Comparison of ENCODE assay signal across 8 cellular contexts in the genomic region with DNA sequence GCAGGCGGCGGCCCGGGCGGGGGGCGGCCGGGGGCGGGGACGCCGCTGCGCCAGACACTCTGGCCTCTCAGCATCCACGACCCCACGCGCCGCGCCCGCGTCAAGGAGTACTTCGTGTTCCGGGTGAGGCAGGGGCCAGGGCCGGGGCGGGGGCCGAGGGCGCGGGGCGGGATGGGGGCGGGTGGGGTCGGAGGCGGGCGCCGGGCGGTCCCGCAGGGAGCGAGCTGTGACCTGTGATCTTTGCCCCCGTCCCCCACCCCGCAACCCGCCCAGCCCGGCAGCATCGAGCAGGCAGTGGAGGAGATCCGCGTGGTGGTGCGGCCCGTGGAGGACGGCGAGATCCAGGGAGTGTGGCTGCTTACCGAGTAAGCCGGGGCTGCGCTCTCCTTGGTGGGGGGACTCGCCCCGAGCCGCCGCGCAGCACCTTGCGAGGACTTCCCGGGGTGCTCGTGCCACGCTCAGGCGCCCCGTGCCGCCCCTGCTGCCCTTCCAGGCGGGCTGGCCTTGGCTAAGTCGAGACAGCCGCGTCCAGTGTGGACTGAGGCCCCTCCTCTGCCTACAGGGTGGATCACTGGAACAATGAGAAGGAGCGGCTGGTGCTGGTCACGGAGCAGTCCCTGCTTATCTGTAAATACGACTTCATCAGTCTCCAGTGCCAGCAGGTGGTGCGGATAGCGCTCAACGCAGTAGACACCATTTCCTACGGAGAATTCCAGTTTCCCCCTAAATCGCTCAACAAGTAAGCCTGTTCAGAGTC. TPM values are rescaled to one million over a fixed set of nuclear protein-coding genes. Genes with fewer than 3 reads are reported as not detected.
A peak's percentile ranks its signal among the peaks of the same experiment; 100 is the strongest.
DNase-seq lines count a peak whose midpoint lies in the region; ATAC-seq and TF ChIP-seq lines count a peak whose summit lies in the region.

No MANE protein-coding gene starts in this region.

- DNase-seq in CD8-positive, alpha-beta memory T cell, result peak in 1 of 5 donors; percentile 51
- peak; percentile 32 for DNase-seq in LoVo (ENCODE audit: low spot score)
- peak; percentile 53 for DNase-seq in activated CD8-positive, alpha-beta memory T cell treated with anti-CD3 and anti-CD28 coated beads, Interleukin-2, amount 10 ng/mL, durations not matched to agents 7 days and 5 days
- peak; percentile 41 for DNase-seq in fibroblast of villous mesenchyme (ENCODE audit: low read depth)
- no peak for DNase-seq in GOT3 (lab: John Stamatoyannopoulos, UW)
- no peak for DNase-seq in NCI-H524 treated with DMSO at 0.1 percent for 48 hours (lab: John Stamatoyannopoulos, UW)

- peak overlapping the region; percentile 74 for H3K4me3 ChIP-seq in CD8-positive, alpha-beta memory T cell (ENCODE audit: low read length)
- H3K4me3 ChIP-seq in fibroblast of villous mesenchyme (ENCODE audit: low read depth, low read length), result peak overlapping the region; percentile 70
- H3K4me3 ChIP-seq in neuron (ENCODE audit: low read length), result peak overlapping the region; percentile 87

- POLR2A ChIA-PET in CD8-positive, alpha-beta memory T cell (lab: Charles Lee), result interaction anchor here (0.5 to 0.8 kb wide), 2 partner anchors 95 to 137 kb away, joined by 3 read pairs; no protein-coding TSS in a partner anchor

- no peak overlapping the region for H2AFZ ChIP-seq in neuron (ENCODE audit: low read depth, low read length)

- peaks cover 29% of the 10 kb centered on the region for H3K4me1 ChIP-seq in CD8-positive, alpha-beta memory T cell (ENCODE audit: insufficient read depth, low read length)
- H3K4me1 ChIP-seq in neuron (ENCODE audit: insufficient read depth, low read length), result peaks cover 20% of the 10 kb centered on the region

- ATAC-seq in GM21528 (IDR thresholded peaks at IDR 0.05; ENCODE audit: low FRiP score, unreplicated experiment), result peak; percentile 7
- ATAC-seq in activated CD8-positive, alpha-beta memory T cell treated with anti-CD3 and anti-CD28 coated beads, Interleukin-2, amount 10 ng/mL, durations not matched to agents 7 days and 5 days, result peak; percentile 18

- H3K27me3 Mint-ChIP-seq in CD8-positive, alpha-beta memory T cell, result peaks cover 0 to 1% of the 10 kb centered on the region in 2 donors
- H3K27me3 Mint-ChIP-seq in activated CD8-positive, alpha-beta memory T cell treated with anti-CD3 and anti-CD28 coated beads, Interleukin-2, amount 10 ng/mL, durations not matched to agents 7 days and 5 days, result no peaks in the 10 kb centered on the region

- H3K27ac Mint-ChIP-seq in CD8-positive, alpha-beta memory T cell, result peak overlapping the region; percentile 47 to 97 (median 92)
- H3K27ac Mint-ChIP-seq in activated CD8-positive, alpha-beta memory T cell treated with anti-CD3 and anti-CD28 coated beads, Interleukin-2, amount 10 ng/mL, durations not matched to agents 7 days and 5 days, result peak overlapping the region; percentile 11

- peak overlapping the region; percentile 84 for H3K27ac ChIP-seq in CD8-positive, alpha-beta memory T cell (ENCODE audit: low read depth, low read length)

- H3K36me3 ChIP-seq in CD8-positive, alpha-beta memory T cell (ENCODE audit: insufficient read depth, low read length), result peaks cover 30% of the 10 kb centered on the region
- H3K36me3 ChIP-seq in neuron (ENCODE audit: insufficient read depth, low read length), result peaks cover 30% of the 10 kb centered on the region

- no peaks in the 10 kb centered on the region for H3K9me3 Mint-ChIP-seq in CD8-positive, alpha-beta memory T cell
- H3K9me3 Mint-ChIP-seq in activated CD8-positive, alpha-beta memory T cell treated with anti-CD3 and anti-CD28 coated beads, Interleukin-2, amount 10 ng/mL, durations not matched to agents 7 days and 5 days (ENCODE audit: low read depth), result no peaks in the 10 kb centered on the region

- H3K4me1 Mint-ChIP-seq in CD8-positive, alpha-beta memory T cell, result peaks cover 35 to 54% (median 41%) of the 10 kb centered on the region in 3 donors
- peaks cover 21% of the 10 kb centered on the region for H3K4me1 Mint-ChIP-seq in activated CD8-positive, alpha-beta memory T cell treated with anti-CD3 and anti-CD28 coated beads, Interleukin-2, amount 10 ng/mL, durations not matched to agents 7 days and 5 days

- H3K36me3 Mint-ChIP-seq in CD8-positive, alpha-beta memory T cell, result peaks cover 0 to 49% (median 5%) of the 10 kb centered on the region in 3 donors
- peaks cover 3% of the 10 kb centered on the region for H3K36me3 Mint-ChIP-seq in activated CD8-positive, alpha-beta memory T cell treated with anti-CD3 and anti-CD28 coated beads, Interleukin-2, amount 10 ng/mL, durations not matched to agents 7 days and 5 days

- CTCF ChIA-PET in CD8-positive, alpha-beta memory T cell (lab: Charles Lee), result interaction anchor here (1.1 kb wide), 1 partner anchor 172 kb away, joined by 3 read pairs; no protein-coding TSS in a partner anchor
- CTCF ChIA-PET in activated CD8-positive, alpha-beta memory T cell treated with anti-CD3 and anti-CD28 coated beads, Interleukin-2, amount 10 ng/mL, durations not matched to agents 7 days and 5 days (lab: Charles Lee), result interaction anchor here (0.9 to 1.1 kb wide), 3 partner anchors 24 to 134 kb away, joined by 3 read pairs; no protein-coding TSS in a partner anchor

- peak overlapping the region; percentile 93 to 99 (median 96) for H3K4me3 Mint-ChIP-seq in CD8-positive, alpha-beta memory T cell
- peak overlapping the region; percentile 86 for H3K4me3 Mint-ChIP-seq in activated CD8-positive, alpha-beta memory T cell treated with anti-CD3 and anti-CD28 coated beads, Interleukin-2, amount 10 ng/mL, durations not matched to agents 7 days and 5 days

- H3K27me3 ChIP-seq in CD8-positive, alpha-beta memory T cell (ENCODE audit: insufficient read depth, low read length, poor library complexity, severe bottlenecking), result no peaks in the 10 kb centered on the region
- no peaks in the 10 kb centered on the region for H3K27me3 ChIP-seq in neuron (ENCODE audit: insufficient read depth, low read length)

- H3K9me3 ChIP-seq in CD8-positive, alpha-beta memory T cell (ENCODE audit: low read length), result no peaks in the 10 kb centered on the region
- H3K9me3 ChIP-seq in neuron (ENCODE audit: low read length), result no peaks in the 10 kb centered on the region

- TF ChIP-seq CTCF in fibroblast of villous mesenchyme (IDR thresholded peaks at IDR 0.05; ENCODE audit: insufficient read depth, low read depth, low read length), result no peak

RNA-seq across cellular contexts. Expression of gene TPRG1L, which starts 0.5 kb away (rescaled TPM):
- total RNA-seq in CD8-positive, alpha-beta memory T cell, result 10 to 100 TPM; 18.9 to 21.1 TPM
- polyA plus RNA-seq in CD8-positive, alpha-beta memory T cell, result 47.7 TPM
- total RNA-seq in activated CD8-positive, alpha-beta memory T cell treated with anti-CD3 and anti-CD28 coated beads, Interleukin-2, amount 10 ng/mL, durations not matched to agents 7 days and 5 days, result 10 to 100 TPM in 1 of 2 experiments, 1 to 10 TPM in 1; 8.6 to 13.2 TPM
- total RNA-seq in fibroblast of villous mesenchyme, result 19.4 and 20.3 TPM in 2 replicates

RNA-seq across cellular contexts. Expression of gene MEGF6, which starts 14.0 kb away (rescaled TPM):
- 10 to 100 TPM; 10.8 to 12.0 TPM for total RNA-seq in CD8-positive, alpha-beta memory T cell
- polyA plus RNA-seq in CD8-positive, alpha-beta memory T cell, result 3.4 TPM
- total RNA-seq in activated CD8-positive, alpha-beta memory T cell treated with anti-CD3 and anti-CD28 coated beads, Interleukin-2, amount 10 ng/mL, durations not matched to agents 7 days and 5 days, result 10 to 100 TPM in 1 of 2 experiments, 1 to 10 TPM in 1; 2.1 to 11.2 TPM
- 2.2 and 7.1 TPM in 2 replicates for total RNA-seq in fibroblast of villous mesenchyme

RNA-seq across cellular contexts. Expression of gene WRAP73, which starts 24.6 kb away (rescaled TPM):
- total RNA-seq in CD8-positive, alpha-beta memory T cell, result 10 to 100 TPM; 26.1 to 30.7 TPM
- polyA plus RNA-seq in CD8-positive, alpha-beta memory T cell, result 33.8 TPM
- total RNA-seq in activated CD8-positive, alpha-beta memory T cell treated with anti-CD3 and anti-CD28 coated beads, Interleukin-2, amount 10 ng/mL, durations not matched to agents 7 days and 5 days, result 10 to 100 TPM; 38.1 to 43.8 TPM
- 9.7 and 12.5 TPM in 2 replicates for total RNA-seq in fibroblast of villous mesenchyme

RNA-seq across cellular contexts. Expression of gene TP73, which starts 27.0 kb away (rescaled TPM):
- total RNA-seq in CD8-positive, alpha-beta memory T cell, result under 1 TPM; 0.49 to 0.63 TPM
- 0.20 TPM for polyA plus RNA-seq in CD8-positive, alpha-beta memory T cell
- 10 to 100 TPM in 1 of 2 experiments, 1 to 10 TPM in 1; 2.1 to 15.2 TPM for total RNA-seq in activated CD8-positive, alpha-beta memory T cell treated with anti-CD3 and anti-CD28 coated beads, Interleukin-2, amount 10 ng/mL, durations not matched to agents 7 days and 5 days
- not detected in 2 replicates for total RNA-seq in fibroblast of villous mesenchyme

Comparison
In these comparisons a context has a peak if more than half of its experiments do, and no peak if none do; other contexts are left out.
1. DNase-seq: peak in LoVo (single experiment), activated CD8-positive, alpha-beta memory T cell treated with anti-CD3 and anti-CD28 coated beads, Interleukin-2, amount 10 ng/mL, durations not matched to agents 7 days and 5 days (single experiment) and fibroblast of villous mesenchyme (single experiment); none in GOT3 (single experiment) and NCI-H524 treated with DMSO at 0.1 percent for 48 hours (single experiment).
2. Peak in every context shown above with its lines, with median percentiles within 50 percentile points of each other: H3K4me3 ChIP-seq.